9 cellular contexts compared by ENCODE assay signal in genomic region chr2:218896501-218897393, GRCh38.
DNase-seq lines count a peak whose midpoint lies in the region; ATAC-seq lines count a peak whose summit lies in the region.
"Had no signal": no experiment of that assay in that cellular context is flagged by ENCODE, and none has a peak within 500 bp of the region (broad histone marks: within the 10 kb centered on the region; RNA-seq: fewer than 3 reads in every experiment).

No MANE protein-coding gene starts in this region.

- DNase-seq in AG08396 (ENCODE audit: low spot score) (peak; percentile 39), NCI-H748 treated with DMSO at 0.1 percent for 48 hours (lab: John Stamatoyannopoulos, UW) (peak; percentile 64), iPS-NIHi11 (ENCODE audit: low spot score) (peak; percentile 74), foreskin melanocyte (no peak)
- DNase-seq in activated T-cell treated with anti-CD3 and anti-CD28 coated beads, Interleukin-2, amount 50 U/mL, for 24 hours = peak; percentile 88
- DNase-seq in stimulated activated CD4-positive, alpha-beta T cell treated with anti-CD3 and anti-CD28 coated beads, TNF-alpha, amount 100 ng/mL, for 48 hours (ENCODE audit: low read depth in 3 of 3) = peak; percentile 77 to 86 (median 84)
- DNase-seq: pancreas had no signal

- no peaks in the 10 kb centered on the region for H3K36me3 Mint-ChIP-seq in activated T-cell treated with anti-CD3 and anti-CD28 coated beads, Interleukin-2, amount 50 U/mL, for 24 hours (ENCODE audit: low read depth)

- ATAC-seq in GM18873 (IDR thresholded peaks at IDR 0.05; ENCODE audit: low FRiP score, unreplicated experiment) (peak; percentile 46), HG03095 (IDR thresholded peaks at IDR 0.05; ENCODE audit: unreplicated experiment) (peak; percentile 53)

- peak overlapping the region; percentile 54 for H3K4me3 Mint-ChIP-seq in activated T-cell treated with anti-CD3 and anti-CD28 coated beads, Interleukin-2, amount 50 U/mL, for 24 hours

- no peaks in the 10 kb centered on the region for H3K9me3 Mint-ChIP-seq in activated T-cell treated with anti-CD3 and anti-CD28 coated beads, Interleukin-2, amount 50 U/mL, for 24 hours

- peak overlapping the region; percentile 84 for H3K27ac Mint-ChIP-seq in activated T-cell treated with anti-CD3 and anti-CD28 coated beads, Interleukin-2, amount 50 U/mL, for 24 hours

- peaks cover 27% of the 10 kb centered on the region for H3K27me3 Mint-ChIP-seq in activated T-cell treated with anti-CD3 and anti-CD28 coated beads, Interleukin-2, amount 50 U/mL, for 24 hours

- peaks cover 56% of the 10 kb centered on the region for H3K4me1 Mint-ChIP-seq in activated T-cell treated with anti-CD3 and anti-CD28 coated beads, Interleukin-2, amount 50 U/mL, for 24 hours (ENCODE audit: low read depth)
